ENCODE assay signal across 10 cellular contexts in the genomic region with DNA sequence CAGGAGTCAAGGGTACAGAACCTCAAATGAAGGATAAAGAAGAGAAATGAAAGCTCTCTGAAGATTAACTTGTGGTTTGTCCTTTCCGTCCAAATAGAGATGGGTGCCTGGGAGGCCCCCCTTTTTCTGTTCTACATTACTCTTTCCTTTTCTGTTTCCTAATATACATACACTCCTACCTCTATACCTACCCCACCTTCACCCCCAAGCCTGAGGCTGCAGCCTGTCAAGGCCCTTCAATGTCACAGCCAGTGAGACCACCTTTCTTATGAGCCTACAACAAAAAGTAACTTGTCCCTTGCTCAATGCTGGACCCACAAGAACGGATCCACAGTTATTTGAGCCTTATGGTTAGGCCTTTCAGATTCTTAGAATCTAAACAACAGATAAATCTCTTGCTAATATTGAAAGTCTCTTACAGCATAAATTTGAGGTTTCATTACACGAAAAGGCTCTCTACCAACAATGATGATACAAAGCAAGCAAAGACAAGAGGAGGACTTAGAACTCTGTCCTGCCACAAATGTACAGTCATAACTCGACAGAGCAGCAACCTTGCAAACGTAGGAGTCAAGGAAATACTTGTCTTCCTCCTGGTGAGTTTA. TPM values are rescaled to one million over a fixed set of nuclear protein-coding genes. Genes with fewer than 3 reads are reported as not detected.
DNase-seq lines count a peak whose midpoint lies in the region; ATAC-seq and TF ChIP-seq lines count a peak whose summit lies in the region.
"Had no signal": no experiment of that assay in that cellular context is flagged by ENCODE, and none has a peak within 500 bp of the region (broad histone marks: within the 10 kb centered on the region; RNA-seq: fewer than 3 reads in every experiment).

No MANE protein-coding gene starts in this region.

- intact Hi-C loops in esophagus muscularis mucosa (cut with DNase I): no loop called here

- H3K9me3 Mint-ChIP-seq in nephron progenitor cell: no peaks in the 10 kb centered on the region

- no peak for TF ChIP-seq POLR2A in esophagus muscularis mucosa (IDR thresholded peaks at IDR 0.05; ENCODE audit: low read depth)

- no peak overlapping the region for H3K4me3 Mint-ChIP-seq in nephron progenitor cell

- 76% methylated on average over 5 of the region's 5 CpGs for WGBS in esophagus muscularis mucosa

- H3K27ac ChIP-seq in SJCRH30 (no peak overlapping the region), esophagus muscularis mucosa (replicated peaks in 1 of 4) (no peak overlapping the region)

- no peaks in the 10 kb centered on the region for H3K36me3 ChIP-seq in SJCRH30
- H3K36me3 ChIP-seq in esophagus muscularis mucosa: no peaks in the 10 kb centered on the region
- H3K36me3 ChIP-seq: heart right ventricle, MG63 had no signal

- H3K27me3 Mint-ChIP-seq in nephron progenitor cell (ENCODE audit: low read depth, poor library complexity): peaks cover 35% of the 10 kb centered on the region

- TF ChIP-seq CTCF in nephron progenitor cell (IDR thresholded peaks at IDR 0.05): no peak
- no peak for TF ChIP-seq CTCF in esophagus muscularis mucosa (IDR thresholded peaks at IDR 0.05)

- no peak overlapping the region for H3K27ac Mint-ChIP-seq in nephron progenitor cell

- no peak overlapping the region for H3K4me3 ChIP-seq in SJCRH30
- no peak overlapping the region for H3K4me3 ChIP-seq in esophagus muscularis mucosa
- H3K4me3 ChIP-seq: heart right ventricle, MG63 had no signal

- H3K9me3 ChIP-seq in SJCRH30 (replicated peaks): no peaks in the 10 kb centered on the region
- no peaks in the 10 kb centered on the region for H3K9me3 ChIP-seq in esophagus muscularis mucosa
- H3K9me3 ChIP-seq: heart right ventricle, MG63 had no signal

- no peak for TF ChIP-seq EP300 in esophagus muscularis mucosa (IDR thresholded peaks at IDR 0.05)

- H3K4me1 ChIP-seq in SJCRH30: no peaks in the 10 kb centered on the region
- H3K4me1 ChIP-seq in esophagus muscularis mucosa: peaks cover 9 to 12% (median 10%) of the 10 kb centered on the region in 4 donors

- ATAC-seq in GM19351 (IDR thresholded peaks at IDR 0.05; ENCODE audit: unreplicated experiment) (peak; percentile 47), HG03097 (IDR thresholded peaks at IDR 0.05; ENCODE audit: low FRiP score, unreplicated experiment) (peak; percentile 33)
- ATAC-seq: heart right ventricle had no signal

- peak; percentile 51 for DNase-seq in CD1c-positive myeloid dendritic cell (ENCODE audit: extremely low spot score)
- DNase-seq in activated T-cell treated with anti-CD3 and anti-CD28 coated beads, Interleukin-2, amount 50 U/mL, for 48 hours: peak; percentile 82 to 83
- DNase-seq in SJCRH30: no peak
- DNase-seq in nephron progenitor cell: no peak
- DNase-seq in esophagus muscularis mucosa (ENCODE audit: extremely low spot score): no peak
- DNase-seq in ecto neural progenitor cell (ENCODE audit: low spot score): no peak
- DNase-seq: heart right ventricle, MG63 had no signal

- peaks cover 6% of the 10 kb centered on the region for H3K4me1 Mint-ChIP-seq in nephron progenitor cell

- H3K27me3 ChIP-seq in SJCRH30 (peaks cover 3% of the 10 kb centered on the region; the same call in 1 of the 2 replicates), esophagus muscularis mucosa (no peaks in the 10 kb centered on the region)
- H3K27me3 ChIP-seq: heart right ventricle, MG63 had no signal

- no peaks in the 10 kb centered on the region for H3K36me3 Mint-ChIP-seq in nephron progenitor cell (ENCODE audit: low read depth)

RNA-seq across cellular contexts. Expression of a gene that starts 4.1 kb away (rescaled TPM):
- total RNA-seq in SJCRH30 (2014; rRNA removed; shearing (Covaris generic)): 0.06 TPM in 1 of 2 replicates, not detected in the other
- total RNA-seq in esophagus muscularis mucosa: 1 to 10 TPM; 1.0 to 4.3 (median 2.8) TPM

RNA-seq across cellular contexts. Expression of a gene that starts 32.6 kb away (rescaled TPM):
- total RNA-seq in SJCRH30 (2014; rRNA removed; shearing (Covaris generic)): 5.4 and 6.0 TPM in 2 replicates
- 1 to 10 TPM in 2 of 4 donors, under 1 TPM in 2; 0.42 to 1.6 (median 0.86) TPM for total RNA-seq in esophagus muscularis mucosa

RNA-seq across cellular contexts. Expression of a gene that starts 47.1 kb away (rescaled TPM):
- total RNA-seq in SJCRH30 (2014; rRNA removed; shearing (Covaris generic)): not detected in 2 replicates
- total RNA-seq in esophagus muscularis mucosa: 10 to 100 TPM in 1 of 4 donors, 1 to 10 TPM in 3; 5.0 to 17.2 (median 6.2) TPM

RNA-seq across cellular contexts. Expression of a gene that starts 54.2 kb away (rescaled TPM):
- not detected in 2 replicates for total RNA-seq in SJCRH30 (2014; rRNA removed; shearing (Covaris generic))
- total RNA-seq in esophagus muscularis mucosa: 1 to 10 TPM in 1 of 4 donors, under 1 TPM in 3; 0.46 to 1.2 (median 0.75) TPM

Comparison
In these comparisons a context has a peak if more than half of its experiments do, and no peak if none do; other contexts are left out.
1. DNase-seq: peak in CD1c-positive myeloid dendritic cell (single experiment) and activated T-cell treated with anti-CD3 and anti-CD28 coated beads, Interleukin-2, amount 50 U/mL, for 48 hours (2 of 2); none in SJCRH30 (0 of 2), nephron progenitor cell (single experiment), esophagus muscularis mucosa (single experiment) and ecto neural progenitor cell (single experiment).